17 cellular contexts compared by ENCODE assay signal in genomic region chr7:130372402-130372801, GRCh38. TPM values are rescaled to one million over a fixed set of nuclear protein-coding genes. Genes with fewer than 3 reads are reported as not detected.
DNase-seq lines count a peak whose midpoint lies in the region; ATAC-seq and TF ChIP-seq lines count a peak whose summit lies in the region.
"Had no signal": no experiment of that assay in that cellular context is flagged by ENCODE, and none has a peak within 500 bp of the region (broad histone marks: within the 10 kb centered on the region; RNA-seq: fewer than 3 reads in every experiment).

No MANE protein-coding gene starts in this region.

- no peak overlapping the region for H3K9ac ChIP-seq in mesendoderm (ENCODE audit: low read length)

- no peaks in the 10 kb centered on the region for H3K36me3 Mint-ChIP-seq in activated T-cell treated with anti-CD3 and anti-CD28 coated beads, Interleukin-2, amount 50 U/mL, for 24 hours (ENCODE audit: low read depth)

- no peak overlapping the region for H2BK5ac ChIP-seq in mesendoderm (ENCODE audit: low read length)

- H3K4me3 Mint-ChIP-seq in activated T-cell treated with anti-CD3 and anti-CD28 coated beads, Interleukin-2, amount 50 U/mL, for 24 hours, result no peak overlapping the region
- H3K4me3 Mint-ChIP-seq: activated CD4-positive, alpha-beta T cell treated with anti-CD3 and anti-CD28 coated beads, Interleukin-2, amount 10 ng/mL, durations not matched to agents 24 days and 14 days; CD8-positive, alpha-beta memory T cell had no signal

- intact Hi-C loops in esophagus squamous epithelium (cut with DNase I), result no loop called here

- H3K4ac ChIP-seq in mesendoderm (ENCODE audit: low read depth, low read length), result no peak overlapping the region

- H3K9me3 ChIP-seq in esophagus squamous epithelium (peaks cover 0 to 13% (median 0%) of the 10 kb centered on the region in 3 donors), osteoblast (ENCODE audit: low read depth, low read length) (no peaks in the 10 kb centered on the region), upper lobe of left lung (no peaks in the 10 kb centered on the region)
- H3K9me3 ChIP-seq: neutrophil had no signal

- no peaks in the 10 kb centered on the region for H4K20me1 ChIP-seq in osteoblast (ENCODE audit: insufficient read depth, low read length)

- H3K36me3 ChIP-seq in esophagus squamous epithelium (no peaks in the 10 kb centered on the region), osteoblast (ENCODE audit: insufficient read depth, low read length) (no peaks in the 10 kb centered on the region), upper lobe of left lung (no peaks in the 10 kb centered on the region), mesendoderm (ENCODE audit: control insufficient read depth, insufficient read depth, low read length) (no peaks in the 10 kb centered on the region)
- H3K36me3 ChIP-seq: neutrophil had no signal

- H3K79me1 ChIP-seq in mesendoderm (ENCODE audit: low read length), result no peaks in the 10 kb centered on the region

- peak overlapping the region; percentile 69 to 93 (median 86) for H3K27ac ChIP-seq in esophagus squamous epithelium
- peak overlapping the region; percentile 99 for H3K27ac ChIP-seq in osteoblast (ENCODE audit: low read depth, low read length)
- peak overlapping the region; percentile 59 to 88 (median 84) for H3K27ac ChIP-seq in upper lobe of left lung
- no peak overlapping the region for H3K27ac ChIP-seq in mesendoderm (ENCODE audit: low read depth, low read length)
- H3K27ac ChIP-seq: 22Rv1, neutrophil had no signal

- H3K27me3 Mint-ChIP-seq in activated T-cell treated with anti-CD3 and anti-CD28 coated beads, Interleukin-2, amount 50 U/mL, for 24 hours, result no peaks in the 10 kb centered on the region
- H3K27me3 Mint-ChIP-seq: activated CD4-positive, alpha-beta T cell treated with anti-CD3 and anti-CD28 coated beads, Interleukin-2, amount 10 ng/mL, durations not matched to agents 24 days and 14 days; CD8-positive, alpha-beta memory T cell had no signal

- H3K4me3 ChIP-seq in esophagus squamous epithelium (no peak overlapping the region), osteoblast (ENCODE audit: insufficient read depth, low read length) (no peak overlapping the region), upper lobe of left lung (no peak overlapping the region), mesendoderm (ENCODE audit: low read length) (no peak overlapping the region)

- H3K4me2 ChIP-seq in osteoblast (ENCODE audit: insufficient read depth, low read length) (peak overlapping the region; percentile 61), mesendoderm (ENCODE audit: low read length) (no peak overlapping the region)

- TF ChIP-seq CTCF in esophagus squamous epithelium (IDR thresholded peaks at IDR 0.05), result no peak
- no peak for TF ChIP-seq CTCF in osteoblast (IDR thresholded peaks at IDR 0.05; ENCODE audit: extremely low read depth, low read depth, low read length)
- TF ChIP-seq CTCF in upper lobe of left lung (IDR thresholded peaks at IDR 0.05), result no peak

- H2AK5ac ChIP-seq in mesendoderm (ENCODE audit: low read length), result no peak overlapping the region

- no peak overlapping the region for H2BK120ac ChIP-seq in mesendoderm (ENCODE audit: low read depth, low read length)

- no peak overlapping the region for H3K18ac ChIP-seq in mesendoderm (ENCODE audit: low read length)

- no peak overlapping the region for H3K27ac Mint-ChIP-seq in activated T-cell treated with anti-CD3 and anti-CD28 coated beads, Interleukin-2, amount 50 U/mL, for 24 hours
- H3K27ac Mint-ChIP-seq: activated CD4-positive, alpha-beta T cell treated with anti-CD3 and anti-CD28 coated beads, Interleukin-2, amount 10 ng/mL, durations not matched to agents 24 days and 14 days; CD8-positive, alpha-beta memory T cell had no signal

- peak overlapping the region; percentile 54 for H2AFZ ChIP-seq in osteoblast (ENCODE audit: low read length)

- TF ChIP-seq POLR2A in esophagus squamous epithelium (IDR thresholded peaks at IDR 0.05) (no peak), upper lobe of left lung (IDR thresholded peaks at IDR 0.05) (no peak)

- no peak overlapping the region for H3K23ac ChIP-seq in mesendoderm (ENCODE audit: low read length)

- 96 to 100% methylated on average over 2 to 6 of the region's 6 CpGs for WGBS in esophagus squamous epithelium, 2 donors
- 94% methylated on average over 6 of the region's 6 CpGs for WGBS in upper lobe of left lung, 2 donors
- WGBS in mesendoderm (ENCODE audit: extremely low coverage, insufficient coverage, low lambda C conversion rate), result no CpG with 5 or more reads among the region's 6 CpGs

- H3K9me3 Mint-ChIP-seq in activated T-cell treated with anti-CD3 and anti-CD28 coated beads, Interleukin-2, amount 50 U/mL, for 24 hours, result peaks cover 10% of the 10 kb centered on the region
- H3K9me3 Mint-ChIP-seq: activated CD4-positive, alpha-beta T cell treated with anti-CD3 and anti-CD28 coated beads, Interleukin-2, amount 10 ng/mL, durations not matched to agents 24 days and 14 days had no signal

- no peak for ATAC-seq in upper lobe of left lung (ENCODE audit: low FRiP score in 2 of 2)
- ATAC-seq: stimulated activated naive CD8-positive, alpha-beta T cell treated with anti-CD3 and anti-CD28 coated beads, Interleukin-15, Interleukin-2, amounts not matched to agents 100 U/mL and 50 U/mL, for 24 hours had no signal

- H3K4me1 ChIP-seq in esophagus squamous epithelium (peaks cover 15 to 65% (median 48%) of the 10 kb centered on the region in 3 donors), osteoblast (ENCODE audit: insufficient read depth, low read length) (peaks cover 51% of the 10 kb centered on the region), upper lobe of left lung (peaks cover 25 to 50% (median 36%) of the 10 kb centered on the region in 4 donors), mesendoderm (ENCODE audit: control insufficient read depth, low read depth, low read length) (peaks cover 4% of the 10 kb centered on the region)

- H3K4me1 Mint-ChIP-seq in activated T-cell treated with anti-CD3 and anti-CD28 coated beads, Interleukin-2, amount 50 U/mL, for 24 hours (ENCODE audit: low read depth), result peaks cover 21% of the 10 kb centered on the region

- H3K56ac ChIP-seq in mesendoderm (ENCODE audit: low read length), result no peak overlapping the region

- no peak for TF ChIP-seq EP300 in upper lobe of left lung (IDR thresholded peaks at IDR 0.05)

- no peak overlapping the region for H4K8ac ChIP-seq in mesendoderm (ENCODE audit: low read depth, low read length)

- H3K79me2 ChIP-seq in osteoblast (ENCODE audit: insufficient read depth, low read length), result no peaks in the 10 kb centered on the region
- H3K79me2 ChIP-seq in mesendoderm (ENCODE audit: control insufficient read depth, insufficient read depth, low read length), result no peaks in the 10 kb centered on the region

- DNase-seq in DMS53 (lab: John Stamatoyannopoulos, UW) (peak; percentile 29), DMS53 treated with DMSO at 0.1 percent for 48 hours (lab: John Stamatoyannopoulos, UW; ENCODE audit: unreplicated experiment) (no peak), esophagus squamous epithelium (lab: John Stamatoyannopoulos, UW) (no peak), osteoblast (ENCODE audit: insufficient read length, low spot score, missing footprints) (no peak), upper lobe of left lung (no peak), anterior cingulate cortex (lab: John Stamatoyannopoulos, UW) (no peak), mesendoderm (no peak)
- DNase-seq in activated T-cell treated with anti-CD3 and anti-CD28 coated beads, Interleukin-2, amount 50 U/mL, for 24 hours, result no peak
- DNase-seq: activated CD4-positive, alpha-beta T cell treated with anti-CD3 and anti-CD28 coated beads, Interleukin-2, amount 10 ng/mL, durations not matched to agents 24 days and 14 days; activated gamma-delta T cell; CD8-positive, alpha-beta memory T cell; Kasumi-1; NCI-H2081 treated with DMSO at 0.1 percent for 48 hours; stimulated activated naive CD8-positive, alpha-beta T cell treated with anti-CD3 and anti-CD28 coated beads, Interleukin-15, Interleukin-2, amounts not matched to agents 100 U/mL and 50 U/mL, for 24 hours had no signal

- no peak overlapping the region for H4K5ac ChIP-seq in mesendoderm (ENCODE audit: low read length)

- H2BK15ac ChIP-seq in mesendoderm (replicated peaks; ENCODE audit: low read depth), result no peak overlapping the region

- H3K27me3 ChIP-seq in esophagus squamous epithelium (no peaks in the 10 kb centered on the region), osteoblast (ENCODE audit: insufficient read depth, low read length) (no peaks in the 10 kb centered on the region), upper lobe of left lung (no peaks in the 10 kb centered on the region), mesendoderm (ENCODE audit: insufficient read depth, low read length, poor library complexity) (no peaks in the 10 kb centered on the region)
- H3K27me3 ChIP-seq: neutrophil had no signal

RNA-seq across cellular contexts. Expression of gene CPA1, which starts 7.9 kb away (rescaled TPM):
- total RNA-seq in esophagus squamous epithelium (not detected), osteoblast (1.1 TPM in 1 of 2 replicates, not detected in the other), upper lobe of left lung (10 to 100 TPM in 2 of 6 donors, not detected in 4; 12.6 to 21.8 TPM)
- not detected for polyA plus RNA-seq in mesendoderm (2013, experiment 1 of 2)
- polyA plus RNA-seq in mesendoderm (2013, experiment 2 of 2), result not detected
- total RNA-seq: activated CD4-positive, alpha-beta T cell treated with anti-CD3 and anti-CD28 coated beads, Interleukin-2, amount 10 ng/mL, durations not matched to agents 24 days and 14 days; CD8-positive, alpha-beta memory T cell; T-helper 1 cell treated with Interleukin-12 subunit alpha and Interleukin-12 subunit beta and Interleukin-4 antibody, amounts not matched to agents 30 ng/mL and 1 ng/mL, for 36 hours had no signal
- polyA plus RNA-seq: CD8-positive, alpha-beta memory T cell had no signal

RNA-seq across cellular contexts. Expression of gene CPA5, which starts 27.8 kb away (rescaled TPM):
- not detected for total RNA-seq in esophagus squamous epithelium
- not detected in 2 replicates for total RNA-seq in osteoblast
- total RNA-seq in upper lobe of left lung, result not detected
- not detected for polyA plus RNA-seq in mesendoderm (2013, experiment 1 of 2)
- polyA plus RNA-seq in mesendoderm (2013, experiment 2 of 2), result 0.07 TPM
